In the genomic region with DNA sequence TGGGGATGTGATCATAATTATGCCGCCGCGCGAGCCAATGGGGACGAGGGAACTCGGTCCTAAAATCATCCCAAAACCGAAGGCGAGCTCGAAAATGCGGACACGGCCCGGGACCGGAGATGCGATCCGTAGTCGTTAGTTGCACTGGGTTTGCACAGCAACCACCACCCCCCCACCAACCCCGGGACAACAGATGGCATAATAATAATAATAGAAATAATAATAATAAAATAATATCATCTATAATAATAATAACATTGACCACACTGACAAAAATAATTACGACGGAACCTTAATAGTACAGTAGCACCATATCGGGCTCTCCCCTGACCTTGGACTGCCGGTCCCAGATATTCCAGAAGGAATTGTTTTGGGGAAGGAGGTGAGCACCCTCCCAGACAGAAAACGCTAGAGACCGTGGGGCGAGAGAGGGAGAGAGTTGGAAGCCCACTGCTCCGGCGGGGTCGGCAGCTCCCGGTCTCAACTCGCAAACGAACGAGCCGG, we compare ENCODE assay signal across 9 cellular contexts. TPM values are rescaled to one million over a fixed set of nuclear protein-coding genes. Genes with fewer than 3 reads are reported as not detected.
DNase-seq lines count a peak whose midpoint lies in the region; ATAC-seq and TF ChIP-seq lines count a peak whose summit lies in the region.
"Had no signal": no experiment of that assay in that cellular context is flagged by ENCODE, and none has a peak within 500 bp of the region (broad histone marks: within the 10 kb centered on the region; RNA-seq: fewer than 3 reads in every experiment).

No MANE protein-coding gene starts in this region.

- H3K27me3 ChIP-seq in brain microvascular endothelial cell (replicated peaks) (peaks cover 53% of the 10 kb centered on the region), layer of hippocampus (ENCODE audit: control insufficient read depth, insufficient read depth, low read length) (peaks cover 63% of the 10 kb centered on the region)

- H3K4me3 Mint-ChIP-seq in stimulated activated naive CD8-positive, alpha-beta T cell treated with anti-CD3 and anti-CD28 coated beads, Interleukin-15, Interleukin-2, amounts not matched to agents 100 ng/mL and 50 ng/mL, for 24 hours = peak overlapping the region; percentile 3
- H3K4me3 Mint-ChIP-seq in CD14-positive monocyte = peak overlapping the region in 1 of 2 donors; percentile 82

- no peaks in the 10 kb centered on the region for H3K36me3 ChIP-seq in brain microvascular endothelial cell (replicated peaks)
- H3K36me3 ChIP-seq: Peyer's patch had no signal

- DNase-seq in stimulated activated naive CD8-positive, alpha-beta T cell treated with anti-CD3 and anti-CD28 coated beads, Interleukin-15, Interleukin-2, amounts not matched to agents 100 U/mL and 50 U/mL, for 24 hours = no peak
- DNase-seq in brain microvascular endothelial cell (peak; percentile 81), NAMALWA (ENCODE audit: low spot score) (no peak), CD14-positive monocyte (ENCODE audit: low spot score) (no peak), SHP77 treated with DMSO at 0.1 percent for 48 hours (lab: John Stamatoyannopoulos, UW) (no peak)
- no peak for DNase-seq in activated CD4-positive, CD25-positive, alpha-beta regulatory T cell treated with anti-CD3 and anti-CD28 coated beads, Interleukin-2, amount 50 U/mL, for 72 hours

- no peaks in the 10 kb centered on the region for H3K9me3 Mint-ChIP-seq in stimulated activated naive CD8-positive, alpha-beta T cell treated with anti-CD3 and anti-CD28 coated beads, Interleukin-15, Interleukin-2, amounts not matched to agents 100 ng/mL and 50 ng/mL, for 24 hours
- peaks cover 0 to 17% (median 9%) of the 10 kb centered on the region in 7 donors for H3K9me3 Mint-ChIP-seq in CD14-positive monocyte

- H3K4me3 ChIP-seq in brain microvascular endothelial cell (ENCODE audit: low read depth, low read length) = peak overlapping the region; percentile 47

- H3K27me3 Mint-ChIP-seq in stimulated activated naive CD8-positive, alpha-beta T cell treated with anti-CD3 and anti-CD28 coated beads, Interleukin-15, Interleukin-2, amounts not matched to agents 100 ng/mL and 50 ng/mL, for 24 hours = peaks cover 68% of the 10 kb centered on the region
- H3K27me3 Mint-ChIP-seq in CD14-positive monocyte (ENCODE audit: low read depth in 3 of 3) = peaks cover 93 to 100% (median 96%) of the 10 kb centered on the region in 3 donors

- no peaks in the 10 kb centered on the region for H3K36me3 Mint-ChIP-seq in stimulated activated naive CD8-positive, alpha-beta T cell treated with anti-CD3 and anti-CD28 coated beads, Interleukin-15, Interleukin-2, amounts not matched to agents 100 ng/mL and 50 ng/mL, for 24 hours (ENCODE audit: low read depth)
- peaks cover 0 to 2% of the 10 kb centered on the region in 2 donors for H3K36me3 Mint-ChIP-seq in CD14-positive monocyte

- H3K27ac Mint-ChIP-seq in stimulated activated naive CD8-positive, alpha-beta T cell treated with anti-CD3 and anti-CD28 coated beads, Interleukin-15, Interleukin-2, amounts not matched to agents 100 ng/mL and 50 ng/mL, for 24 hours = no peak overlapping the region
- no peak overlapping the region for H3K27ac Mint-ChIP-seq in CD14-positive monocyte

- peaks cover 26% of the 10 kb centered on the region for H3K4me1 Mint-ChIP-seq in stimulated activated naive CD8-positive, alpha-beta T cell treated with anti-CD3 and anti-CD28 coated beads, Interleukin-15, Interleukin-2, amounts not matched to agents 100 ng/mL and 50 ng/mL, for 24 hours (ENCODE audit: low read depth)
- peaks cover 22% of the 10 kb centered on the region for H3K4me1 Mint-ChIP-seq in CD14-positive monocyte

- in situ Hi-C loops in brain microvascular endothelial cell (cut with HindIII; ENCODE audit: low pct_ligation_motif_present, low sequenced_read_pairs) = no loop called here

- ATAC-seq in stimulated activated naive CD8-positive, alpha-beta T cell treated with anti-CD3 and anti-CD28 coated beads, Interleukin-15, Interleukin-2, amounts not matched to agents 100 U/mL and 50 U/mL, for 24 hours = no peak

- TF ChIP-seq CTCF in brain microvascular endothelial cell (IDR thresholded peaks at IDR 0.05; ENCODE audit: low read depth, low read length, missing control alignments) = no peak
- TF ChIP-seq CTCF in CD14-positive monocyte (IDR thresholded peaks at IDR 0.05) = no peak

- H3K27ac ChIP-seq in brain microvascular endothelial cell = no peak overlapping the region
- H3K27ac ChIP-seq in layer of hippocampus (ENCODE audit: low read depth, low read length) = peak overlapping the region; percentile 43
- H3K27ac ChIP-seq: Peyer's patch had no signal

- intact Hi-C loops in CD14-positive monocyte (cut with micrococcal nuclease) = no loop called here

RNA-seq across cellular contexts. Expression of gene EMX2, which starts 1.1 kb away (rescaled TPM):
- not detected for polyA plus RNA-seq in CD14-positive monocyte
